ENCODE assay signal across 8 cellular contexts in the genomic region with DNA sequence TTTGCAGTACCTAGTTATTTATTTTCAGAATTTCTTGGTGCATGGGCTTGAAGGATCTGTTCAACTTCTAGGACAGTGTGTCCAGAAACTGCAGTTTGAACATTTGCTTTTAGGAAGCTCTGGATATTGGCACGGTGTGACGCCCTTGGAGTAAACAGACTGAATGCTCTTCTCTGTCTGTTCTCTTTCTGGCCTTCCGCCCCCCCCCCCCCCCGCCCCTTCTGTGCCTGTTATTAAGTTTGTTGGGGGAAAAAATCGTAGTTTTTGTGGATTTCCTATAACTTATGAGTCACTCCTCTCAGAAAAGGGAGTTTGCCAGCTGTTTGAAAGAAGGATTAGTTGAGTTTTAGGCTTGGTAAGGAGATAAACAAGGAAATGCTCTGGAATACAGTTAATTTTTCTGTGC. TPM values are rescaled to one million over a fixed set of nuclear protein-coding genes. Genes with fewer than 3 reads are reported as not detected.
DNase-seq lines count a peak whose midpoint lies in the region; ATAC-seq and TF ChIP-seq lines count a peak whose summit lies in the region.

No MANE protein-coding gene starts in this region.

- H3K36me3 Mint-ChIP-seq in CD8-positive, alpha-beta T cell: peaks cover 3% of the 10 kb centered on the region
- H3K36me3 Mint-ChIP-seq in naive thymus-derived CD4-positive, alpha-beta T cell: peaks cover 0 to 3% (median 0%) of the 10 kb centered on the region in 5 donors

- H4K20me1 ChIP-seq in fibroblast of lung (ENCODE audit: control insufficient read depth, extremely low read depth, insufficient read depth, low read length): no peaks in the 10 kb centered on the region

- H3K79me2 ChIP-seq in fibroblast of lung (ENCODE audit: control insufficient read depth, insufficient read depth, low read length): peaks cover 60% of the 10 kb centered on the region

- H3K27me3 Mint-ChIP-seq in CD8-positive, alpha-beta T cell (ENCODE audit: low read depth): peaks cover 9% of the 10 kb centered on the region
- peaks cover 0 to 17% (median 6%) of the 10 kb centered on the region in 5 donors for H3K27me3 Mint-ChIP-seq in naive thymus-derived CD4-positive, alpha-beta T cell

- no peaks in the 10 kb centered on the region for H3K9me3 Mint-ChIP-seq in CD8-positive, alpha-beta T cell
- no peaks in the 10 kb centered on the region for H3K9me3 Mint-ChIP-seq in naive thymus-derived CD4-positive, alpha-beta T cell

- no peak overlapping the region for H3K27ac Mint-ChIP-seq in CD8-positive, alpha-beta T cell
- H3K27ac Mint-ChIP-seq in naive thymus-derived CD4-positive, alpha-beta T cell: peak overlapping the region; percentile 13 to 95 (median 80)

- CTCF ChIA-PET in CD8-positive, alpha-beta T cell (lab: Charles Lee): no interaction called here
- CTCF ChIA-PET in naive thymus-derived CD4-positive, alpha-beta T cell (lab: Charles Lee): no interaction called here

- H3K36me3 ChIP-seq in CD8-positive, alpha-beta T cell (ENCODE audit: insufficient read depth, low read length): no peaks in the 10 kb centered on the region
- H3K36me3 ChIP-seq in H7 (replicated peaks; ENCODE audit: control insufficient read depth, insufficient read depth, low read length): no peaks in the 10 kb centered on the region
- H3K36me3 ChIP-seq in fibroblast of lung (ENCODE audit: control insufficient read depth, insufficient read depth, low read length): peaks cover under 1% of the 10 kb centered on the region
- H3K36me3 ChIP-seq in naive thymus-derived CD4-positive, alpha-beta T cell (ENCODE audit: control insufficient read depth in 2 of 3, insufficient read depth in 3 of 3, low read length in 3 of 3): peaks cover 0 to 4% (median 0%) of the 10 kb centered on the region in 3 experiments

- H3K4me2 ChIP-seq in fibroblast of lung (ENCODE audit: extremely low read depth, insufficient read depth, low read length): peak overlapping the region; percentile 89

- no peak overlapping the region for H3K27ac ChIP-seq in CD8-positive, alpha-beta T cell (ENCODE audit: low read depth, low read length)
- H3K27ac ChIP-seq in fibroblast of lung (ENCODE audit: insufficient read depth, low read length): peak overlapping the region; percentile 85
- no peak overlapping the region for H3K27ac ChIP-seq in naive thymus-derived CD4-positive, alpha-beta T cell (ENCODE audit: low read depth, low read length)

- peak overlapping the region; percentile 35 for H2AFZ ChIP-seq in fibroblast of lung (ENCODE audit: low read length)

- no peaks in the 10 kb centered on the region for H3K4me1 ChIP-seq in CD8-positive, alpha-beta T cell (ENCODE audit: insufficient read depth, low read length)
- peaks cover 2% of the 10 kb centered on the region for H3K4me1 ChIP-seq in fibroblast of lung (ENCODE audit: control insufficient read depth, extremely low read depth, insufficient read depth, low read length)
- peaks cover 0 to 7% of the 10 kb centered on the region in 2 donors for H3K4me1 ChIP-seq in naive thymus-derived CD4-positive, alpha-beta T cell (ENCODE audit: control insufficient read depth in 2 of 2, insufficient read depth in 2 of 2, low read length in 2 of 2)

- H3K4me3 ChIP-seq in CD8-positive, alpha-beta T cell (ENCODE audit: low read depth, low read length): peak overlapping the region; percentile 47
- H3K4me3 ChIP-seq in H7 (ENCODE audit: insufficient read depth, low read depth, low read length): peak overlapping the region; percentile 63
- peak overlapping the region; percentile 58 to 95 (median 82) for H3K4me3 ChIP-seq in fibroblast of lung (replicated peaks in 1 of 4; ENCODE audit: control extremely low read depth in 1 of 4, insufficient read depth in 1 of 4, low read depth in 3 of 4, low read length in 4 of 4)
- H3K4me3 ChIP-seq in naive thymus-derived CD4-positive, alpha-beta T cell (ENCODE audit: low read length): peak overlapping the region; percentile 68

- POLR2A ChIA-PET in CD8-positive, alpha-beta T cell (lab: Charles Lee): no interaction called here
- POLR2A ChIA-PET in naive thymus-derived CD4-positive, alpha-beta T cell (lab: Charles Lee): interaction anchor here (0.6 to 1.1 kb wide), 2 partner anchors 9 to 927 kb away, joined by 3 read pairs; no protein-coding TSS in a partner anchor

- H3K9me3 ChIP-seq in CD8-positive, alpha-beta T cell (ENCODE audit: low read length): no peaks in the 10 kb centered on the region
- no peaks in the 10 kb centered on the region for H3K9me3 ChIP-seq in fibroblast of lung (ENCODE audit: control insufficient read depth, insufficient read depth, low read depth, low read length)
- H3K9me3 ChIP-seq in naive thymus-derived CD4-positive, alpha-beta T cell (ENCODE audit: control insufficient read depth in 2 of 3, low read length in 3 of 3): no peaks in the 10 kb centered on the region

- TF ChIP-seq CTCF in CD8-positive, alpha-beta T cell (IDR thresholded peaks at IDR 0.05): no peak
- TF ChIP-seq CTCF in fibroblast of lung (conservative IDR thresholded peaks at IDR 0.05 in 1 of 2, IDR thresholded peaks at IDR 0.05 in 1 of 2; ENCODE audit: low read depth in 1 of 2, low read length in 2 of 2): no peak

- peaks cover 19% of the 10 kb centered on the region for H3K4me1 Mint-ChIP-seq in CD8-positive, alpha-beta T cell (ENCODE audit: low read depth)
- H3K4me1 Mint-ChIP-seq in naive thymus-derived CD4-positive, alpha-beta T cell: peaks cover 8 to 54% (median 34%) of the 10 kb centered on the region in 7 donors

- no peak for ATAC-seq in CD8-positive, alpha-beta T cell
- no peak for ATAC-seq in naive thymus-derived CD4-positive, alpha-beta T cell
- ATAC-seq in GM19397 (IDR thresholded peaks at IDR 0.05; ENCODE audit: unreplicated experiment): no peak

- H3K4me3 Mint-ChIP-seq in CD8-positive, alpha-beta T cell: peak overlapping the region; percentile 88
- H3K4me3 Mint-ChIP-seq in naive thymus-derived CD4-positive, alpha-beta T cell: peak overlapping the region; percentile 87 to 98 (median 95)

- intact Hi-C loops in CD8-positive, alpha-beta T cell (cut with DNase I, micrococcal nuclease): no loop called here
- intact Hi-C loops in naive thymus-derived CD4-positive, alpha-beta T cell (cut with micrococcal nuclease): loop anchor here in 1 of 2 donors (5.0 kb wide), 1 partner anchor 926 kb away; no protein-coding TSS in a partner anchor

- no peak for DNase-seq in CD8-positive, alpha-beta T cell
- peak; percentile 31 for DNase-seq in H7
- DNase-seq in UCSD-AML1 (lab: John Stamatoyannopoulos, UW; ENCODE audit: unreplicated experiment): peak; percentile 11
- DNase-seq in fibroblast of lung (ENCODE audit: low read depth in 2 of 2): peak; percentile 60 to 85
- DNase-seq in naive thymus-derived CD4-positive, alpha-beta T cell: no peak
- no peak for DNase-seq in HT-29 (ENCODE audit: low spot score)
- no peak for DNase-seq in activated CD4-positive, alpha-beta T cell treated with anti-CD3 and anti-CD28 coated beads, Interleukin-2, amount 50 U/mL, for 1 hour

- H3K27me3 ChIP-seq in CD8-positive, alpha-beta T cell (ENCODE audit: insufficient read depth, low read length): no peaks in the 10 kb centered on the region
- no peaks in the 10 kb centered on the region for H3K27me3 ChIP-seq in H7 (ENCODE audit: control insufficient read depth, insufficient read depth, low read length)
- no peaks in the 10 kb centered on the region for H3K27me3 ChIP-seq in fibroblast of lung (ENCODE audit: control insufficient read depth, insufficient read depth, low read length)
- H3K27me3 ChIP-seq in naive thymus-derived CD4-positive, alpha-beta T cell (ENCODE audit: control insufficient read depth in 2 of 2, insufficient read depth in 2 of 2, low read length in 2 of 2): no peaks in the 10 kb centered on the region

- peak overlapping the region; percentile 85 for H3K9ac ChIP-seq in fibroblast of lung (ENCODE audit: insufficient read depth, low read length)

RNA-seq across cellular contexts. Expression of a gene that starts 1.2 kb away (rescaled TPM):
- under 1 TPM; 0.72 to 0.92 TPM for total RNA-seq in CD8-positive, alpha-beta T cell
- total RNA-seq in H7 (2014; rRNA removed; shearing (Covaris generic)): 67.9 and 74.8 TPM in 2 replicates
- total RNA-seq in fibroblast of lung: 59.1 and 76.0 TPM in 2 replicates
- polyA plus RNA-seq in fibroblast of lung: 55.1 and 65.5 TPM in 2 replicates
- 35.2 and 41.9 TPM in 2 replicates for polyA plus RNA-seq in fibroblast of lung (2012)
- polyA minus RNA-seq in fibroblast of lung (ENCODE audit: low replicate concordance): 57.8 and 126 TPM in 2 replicates
- total RNA-seq in naive thymus-derived CD4-positive, alpha-beta T cell: 1 to 10 TPM; 3.5 to 7.4 (median 5.4) TPM
- 1 to 10 TPM; 1.5 to 2.2 TPM for polyA plus RNA-seq in naive thymus-derived CD4-positive, alpha-beta T cell
- total RNA-seq in HT-29 (2014; rRNA removed; shearing (Covaris generic)): 19.8 and 20.8 TPM in 2 replicates

Comparison
In these comparisons a context has a peak if more than half of its experiments do, and no peak if none do; other contexts are left out.
1. DNase-seq: peak in H7 (single experiment), UCSD-AML1 (single experiment) and fibroblast of lung (2 of 2); none in CD8-positive, alpha-beta T cell (0 of 7), naive thymus-derived CD4-positive, alpha-beta T cell (0 of 9), HT-29 (single experiment) and activated CD4-positive, alpha-beta T cell treated with anti-CD3 and anti-CD28 coated beads, Interleukin-2, amount 50 U/mL, for 1 hour (single experiment).
2. Peak in every context shown above with its lines, with median percentiles within 50 percentile points of each other: H3K4me3 ChIP-seq.